Comparison of ENCODE assay signal across 8 cellular contexts in the genomic region with DNA sequence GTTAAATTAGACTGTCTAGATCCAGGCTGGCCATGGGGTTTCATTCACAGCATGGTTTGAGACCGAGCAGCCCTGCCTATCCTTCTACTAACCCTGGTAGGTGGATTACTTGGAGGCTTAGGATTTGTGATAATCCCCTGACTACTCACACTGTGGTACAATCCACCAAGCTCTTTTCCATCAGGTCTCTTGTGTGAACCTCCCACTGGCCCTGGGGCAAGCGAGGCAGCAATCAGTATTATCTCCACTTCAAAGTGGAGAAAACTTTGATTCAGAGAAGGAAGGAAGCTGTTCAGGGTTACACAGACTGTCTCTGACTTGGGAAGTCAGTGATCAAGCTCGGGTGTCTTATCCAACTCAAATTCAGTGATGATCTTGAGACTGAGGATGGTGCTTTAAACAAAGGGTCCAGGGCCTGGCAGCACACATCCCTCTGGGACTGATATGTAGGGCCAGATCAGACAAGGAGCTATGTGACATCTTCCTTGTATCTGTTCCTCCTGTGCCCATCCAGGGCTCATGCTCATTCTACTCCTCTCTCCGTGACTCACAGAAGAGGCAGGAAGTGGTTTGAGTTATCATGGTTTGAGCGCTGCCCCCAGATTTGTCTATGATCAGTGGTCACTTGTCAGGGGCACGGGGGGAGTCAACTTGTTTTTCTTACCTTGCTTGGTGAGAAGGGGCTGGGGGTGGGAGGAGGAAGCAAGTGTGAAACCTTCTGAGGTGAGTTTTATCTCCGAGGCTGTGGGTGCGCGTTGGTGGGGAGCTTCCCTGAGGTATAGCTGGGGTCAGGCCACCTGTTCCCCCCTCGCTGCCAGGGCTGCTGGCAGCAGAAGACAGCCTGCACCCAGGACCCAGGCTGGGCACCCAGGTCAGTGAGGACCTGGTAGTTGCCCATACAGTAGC. TPM values are rescaled to one million over a fixed set of nuclear protein-coding genes. Genes with fewer than 3 reads are reported as not detected.
DNase-seq lines count a peak whose midpoint lies in the region; ATAC-seq, FAIRE-seq and TF ChIP-seq lines count a peak whose summit lies in the region.

No MANE protein-coding gene starts in this region.

- no peaks in the 10 kb centered on the region for H3K27me3 ChIP-seq in CD8-positive, alpha-beta memory T cell (ENCODE audit: insufficient read depth, low read length, poor library complexity, severe bottlenecking)
- H3K27me3 ChIP-seq in muscle layer of duodenum (ENCODE audit: low read depth, low read length) (no peaks in the 10 kb centered on the region), suprapubic skin (no peaks in the 10 kb centered on the region)

- peak overlapping the region; percentile 43 for H3K27ac ChIP-seq in CD8-positive, alpha-beta memory T cell (ENCODE audit: low read depth, low read length)
- peak overlapping the region; percentile 19 for H3K27ac ChIP-seq in muscle layer of duodenum (ENCODE audit: low read length)
- no peak overlapping the region for H3K27ac ChIP-seq in suprapubic skin

- TF ChIP-seq CTCF in suprapubic skin (IDR thresholded peaks at IDR 0.05) = no peak

- H3K4me3 ChIP-seq in CD8-positive, alpha-beta memory T cell (ENCODE audit: low read length) = peak overlapping the region; percentile 39
- no peak overlapping the region for H3K4me3 ChIP-seq in muscle layer of duodenum (ENCODE audit: low read depth in 1 of 2, low read length in 2 of 2)
- no peak overlapping the region for H3K4me3 ChIP-seq in suprapubic skin

- no peak for TF ChIP-seq EP300 in suprapubic skin (IDR thresholded peaks at IDR 0.05)

- no peaks in the 10 kb centered on the region for H3K9me3 ChIP-seq in CD8-positive, alpha-beta memory T cell (ENCODE audit: low read length)
- no peaks in the 10 kb centered on the region for H3K9me3 ChIP-seq in muscle layer of duodenum (ENCODE audit: control insufficient read depth in 1 of 2, low read length in 2 of 2)
- no peaks in the 10 kb centered on the region for H3K9me3 ChIP-seq in suprapubic skin

- peak; percentile 62 to 89 (median 69) for DNase-seq in CD8-positive, alpha-beta memory T cell
- peak; percentile 77 for DNase-seq in MV-4-11 (lab: John Stamatoyannopoulos, UW)
- peak; percentile 60 for DNase-seq in activated T-cell treated with anti-CD3 and anti-CD28 coated beads, Interleukin-2, amount 50 U/mL, for 1 hour
- DNase-seq in urothelium cell line (ENCODE audit: low spot score) = peak; percentile 45
- no peak for DNase-seq in suprapubic skin (ENCODE audit: low spot score in 2 of 2)
- DNase-seq in C1 segment of cervical spinal cord (lab: John Stamatoyannopoulos, UW) = no peak

- peaks cover 64% of the 10 kb centered on the region for H3K4me1 ChIP-seq in CD8-positive, alpha-beta memory T cell (ENCODE audit: insufficient read depth, low read length)
- H3K4me1 ChIP-seq in muscle layer of duodenum (ENCODE audit: control insufficient read depth in 1 of 2, insufficient read depth in 2 of 2, low read length in 2 of 2) = peaks cover 3 to 11% of the 10 kb centered on the region in 2 donors
- peaks cover 17% of the 10 kb centered on the region for H3K4me1 ChIP-seq in suprapubic skin

- no peak for TF ChIP-seq POLR2A in suprapubic skin (IDR thresholded peaks at IDR 0.05)

- H3K27ac Mint-ChIP-seq in CD8-positive, alpha-beta memory T cell = peak overlapping the region; percentile 89 to 98 (median 94)

- ATAC-seq in GM21576 (IDR thresholded peaks at IDR 0.05; ENCODE audit: unreplicated experiment) = peak; percentile 45

- no peaks in the 10 kb centered on the region for H3K36me3 ChIP-seq in CD8-positive, alpha-beta memory T cell (ENCODE audit: insufficient read depth, low read length)
- H3K36me3 ChIP-seq in muscle layer of duodenum (ENCODE audit: control insufficient read depth in 1 of 2, insufficient read depth in 2 of 2, low read length in 2 of 2) (peaks cover 5 to 7% of the 10 kb centered on the region in 2 donors), suprapubic skin (no peaks in the 10 kb centered on the region)

- POLR2A ChIA-PET in CD8-positive, alpha-beta memory T cell (lab: Charles Lee) = interaction anchor here (1.1 to 3.3 kb wide), 3 partner anchors 11 to 102 kb away, joined by 6 to 22 read pairs (median 12); a partner anchor contains a TSS

- peaks cover 0 to under 1% (median 0%) of the 10 kb centered on the region in 3 donors for H3K36me3 Mint-ChIP-seq in CD8-positive, alpha-beta memory T cell

- no peaks in the 10 kb centered on the region for H3K9me3 Mint-ChIP-seq in CD8-positive, alpha-beta memory T cell

- FAIRE-seq in urothelium cell line (lab: Jason Lieb, UNC) = no peak

- H3K4me1 Mint-ChIP-seq in CD8-positive, alpha-beta memory T cell = peaks cover 60 to 72% (median 64%) of the 10 kb centered on the region in 3 donors

- CTCF ChIA-PET in CD8-positive, alpha-beta memory T cell (lab: Charles Lee) = interaction anchor here (0.7 to 4.1 kb wide), 7 partner anchors 13 to 70 kb away, joined by 3 to 19 read pairs (median 7); no protein-coding TSS in a partner anchor

- 67% methylated on average over 7 of the region's 10 CpGs for WGBS in suprapubic skin

- peak overlapping the region; percentile 39 to 76 (median 73) for H3K4me3 Mint-ChIP-seq in CD8-positive, alpha-beta memory T cell

- peaks cover 0 to 1% of the 10 kb centered on the region in 2 donors for H3K27me3 Mint-ChIP-seq in CD8-positive, alpha-beta memory T cell

RNA-seq across cellular contexts. Expression of a gene that starts 48.6 kb away (rescaled TPM):
- 10 to 100 TPM; 89.2 to 91.2 TPM for total RNA-seq in CD8-positive, alpha-beta memory T cell
- 59.8 TPM for polyA plus RNA-seq in CD8-positive, alpha-beta memory T cell
- total RNA-seq in suprapubic skin = 10 to 100 TPM; 11.0 to 18.8 (median 16.0) TPM

Comparison
In these comparisons a context has a peak if more than half of its experiments do, and no peak if none do; other contexts are left out.
1. DNase-seq: peak in CD8-positive, alpha-beta memory T cell (5 of 5), MV-4-11 (single experiment), activated T-cell treated with anti-CD3 and anti-CD28 coated beads, Interleukin-2, amount 50 U/mL, for 1 hour (single experiment) and urothelium cell line (single experiment); none in suprapubic skin (0 of 2) and C1 segment of cervical spinal cord (0 of 14).
2. RNA of a gene that starts 48.6 kb away (total RNA-seq): 89.2 to 91.2 TPM in CD8-positive, alpha-beta memory T cell; 11.0 to 18.8 TPM in suprapubic skin; every median in the first group is over 4 times any median in the second.